Comparison of ENCODE assay signal across 27 cellular contexts in the genomic region with DNA sequence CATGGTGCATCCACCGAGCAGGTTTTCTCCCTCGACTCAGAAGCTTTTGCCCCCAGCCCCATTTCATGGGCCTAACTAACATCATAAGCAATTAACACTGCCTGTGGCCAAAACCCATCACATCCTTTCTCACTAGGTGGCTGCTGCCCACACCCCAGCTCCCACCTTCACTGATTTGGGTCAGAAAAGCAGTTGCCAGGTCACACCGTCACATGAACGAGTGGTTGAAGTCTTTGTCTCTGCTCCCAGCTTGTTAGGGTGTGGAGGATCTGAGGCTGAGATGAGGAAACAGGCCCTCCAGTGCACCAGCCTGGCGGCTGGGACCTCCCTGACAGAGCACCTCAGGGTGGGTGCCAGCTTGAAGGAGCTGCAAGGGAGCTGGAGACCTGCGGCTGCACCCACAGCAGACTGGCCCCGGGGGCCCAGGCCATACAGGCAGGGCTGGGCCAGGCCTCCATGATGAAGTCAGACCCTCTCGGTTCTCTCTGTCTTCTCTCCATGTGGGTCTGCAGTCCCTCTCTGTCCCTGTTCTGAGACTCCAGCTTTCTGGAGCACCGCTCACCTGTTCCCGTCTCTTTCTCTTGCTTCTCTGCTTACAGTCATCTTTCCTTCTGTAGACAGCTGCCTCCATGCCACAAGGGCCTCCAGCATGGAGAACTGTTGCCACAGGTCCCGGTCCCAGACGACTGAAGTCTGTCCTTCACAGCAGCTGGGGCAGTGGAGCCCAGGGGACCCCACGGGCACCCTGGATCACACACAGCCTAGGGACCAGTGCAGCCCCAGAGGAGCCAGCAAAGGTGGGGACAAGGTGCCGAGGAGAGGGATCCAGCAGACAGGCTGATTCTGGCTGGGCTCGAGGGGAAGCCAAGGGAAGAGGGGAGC. TPM values are rescaled to one million over a fixed set of nuclear protein-coding genes. Genes with fewer than 3 reads are reported as not detected.
DNase-seq lines count a peak whose midpoint lies in the region; ATAC-seq and TF ChIP-seq lines count a peak whose summit lies in the region.
"Had no signal": no experiment of that assay in that cellular context is flagged by ENCODE, and none has a peak within 500 bp of the region (broad histone marks: within the 10 kb centered on the region; RNA-seq: fewer than 3 reads in every experiment).

No MANE protein-coding gene starts in this region.

- no peak overlapping the region for H2BK12ac ChIP-seq in neuronal stem cell (ENCODE audit: low read length)

- H2BK120ac ChIP-seq in neuronal stem cell (ENCODE audit: low read depth, low read length) = no peak overlapping the region

- no peak for TF ChIP-seq CTCF in endodermal cell (conservative IDR thresholded peaks at IDR 0.05)
- no peak for TF ChIP-seq CTCF in upper lobe of left lung (IDR thresholded peaks at IDR 0.05)

- no peak overlapping the region for H2BK5ac ChIP-seq in neuronal stem cell (ENCODE audit: low read length)

- no peak overlapping the region for H3K4ac ChIP-seq in neuronal stem cell (ENCODE audit: low read length)

- no peak overlapping the region for H3K27ac Mint-ChIP-seq in activated naive CD8-positive, alpha-beta T cell treated with anti-CD3 and anti-CD28 coated beads, Interleukin-2, amount 10 ng/mL, durations not matched to agents 7 days and 5 days
- H3K27ac Mint-ChIP-seq in activated naive CD8-positive, alpha-beta T cell treated with anti-CD3 and anti-CD28 coated beads for 36 hours = no peak overlapping the region
- H3K27ac Mint-ChIP-seq in endodermal cell = no peak overlapping the region
- H3K27ac Mint-ChIP-seq in CD4-positive, alpha-beta memory T cell = no peak overlapping the region
- H3K27ac Mint-ChIP-seq: CD8-positive, alpha-beta memory T cell; H9; stimulated activated naive CD8-positive, alpha-beta T cell treated with anti-CD3 and anti-CD28 coated beads, Interleukin-15, Interleukin-2, amounts not matched to agents 100 ng/mL and 50 ng/mL, for 24 hours; T-helper 2 cell treated with Interferon-gamma antibody and Interleukin-4, amounts not matched to agents 5 μg/mL and 100 μg/mL, for 36 hours had no signal

- no peak overlapping the region for H2AFZ ChIP-seq in neuronal stem cell (ENCODE audit: low read length)

- no peak for ATAC-seq in activated naive CD8-positive, alpha-beta T cell treated with anti-CD3 and anti-CD28 coated beads, Interleukin-2, amount 10 ng/mL, durations not matched to agents 7 days and 5 days (ENCODE audit: low read depth)
- ATAC-seq in upper lobe of left lung (ENCODE audit: low FRiP score in 2 of 2) (no peak), HG03196 (IDR thresholded peaks at IDR 0.05; ENCODE audit: unreplicated experiment) (no peak)
- ATAC-seq: right cardiac atrium had no signal

- peak overlapping the region; percentile 14 for H3K23ac ChIP-seq in neuronal stem cell (ENCODE audit: low read depth, low read length, poor library complexity)

- H3K27me3 Mint-ChIP-seq in activated naive CD8-positive, alpha-beta T cell treated with anti-CD3 and anti-CD28 coated beads, Interleukin-2, amount 10 ng/mL, durations not matched to agents 7 days and 5 days = peaks cover 18% of the 10 kb centered on the region
- peaks cover 15% of the 10 kb centered on the region for H3K27me3 Mint-ChIP-seq in activated naive CD8-positive, alpha-beta T cell treated with anti-CD3 and anti-CD28 coated beads for 36 hours
- peaks cover 70% of the 10 kb centered on the region for H3K27me3 Mint-ChIP-seq in endodermal cell (ENCODE audit: insufficient read depth)
- H3K27me3 Mint-ChIP-seq in CD4-positive, alpha-beta memory T cell = peaks cover 4 to 13% of the 10 kb centered on the region in 2 donors

- H3K4me3 Mint-ChIP-seq in activated naive CD8-positive, alpha-beta T cell treated with anti-CD3 and anti-CD28 coated beads, Interleukin-2, amount 10 ng/mL, durations not matched to agents 7 days and 5 days = no peak overlapping the region
- no peak overlapping the region for H3K4me3 Mint-ChIP-seq in activated naive CD8-positive, alpha-beta T cell treated with anti-CD3 and anti-CD28 coated beads for 36 hours
- H3K4me3 Mint-ChIP-seq in endodermal cell = no peak overlapping the region
- no peak overlapping the region for H3K4me3 Mint-ChIP-seq in CD4-positive, alpha-beta memory T cell
- H3K4me3 Mint-ChIP-seq: CD8-positive, alpha-beta memory T cell; H9; stimulated activated naive CD8-positive, alpha-beta T cell treated with anti-CD3 and anti-CD28 coated beads, Interleukin-15, Interleukin-2, amounts not matched to agents 100 ng/mL and 50 ng/mL, for 24 hours; T-helper 2 cell treated with Interferon-gamma antibody and Interleukin-4, amounts not matched to agents 5 μg/mL and 100 μg/mL, for 36 hours had no signal

- H3K4me2 ChIP-seq in neuronal stem cell (ENCODE audit: insufficient read depth, low read length, poor library complexity, severe bottlenecking) = no peak overlapping the region

- H3K4me1 Mint-ChIP-seq in activated naive CD8-positive, alpha-beta T cell treated with anti-CD3 and anti-CD28 coated beads, Interleukin-2, amount 10 ng/mL, durations not matched to agents 7 days and 5 days = no peaks in the 10 kb centered on the region
- no peaks in the 10 kb centered on the region for H3K4me1 Mint-ChIP-seq in activated naive CD8-positive, alpha-beta T cell treated with anti-CD3 and anti-CD28 coated beads for 36 hours
- H3K4me1 Mint-ChIP-seq in endodermal cell = no peaks in the 10 kb centered on the region
- H3K4me1 Mint-ChIP-seq in CD4-positive, alpha-beta memory T cell = no peaks in the 10 kb centered on the region
- H3K4me1 Mint-ChIP-seq: CD8-positive, alpha-beta memory T cell had no signal

- no peak for TF ChIP-seq EP300 in upper lobe of left lung (IDR thresholded peaks at IDR 0.05)

- H3K9ac ChIP-seq in endodermal cell (ENCODE audit: extremely low read depth, low read length, poor library complexity, severe bottlenecking) = no peak overlapping the region
- no peak overlapping the region for H3K9ac ChIP-seq in neuronal stem cell (ENCODE audit: low read depth, low read length, poor library complexity)

- no peaks in the 10 kb centered on the region for H3K9me3 Mint-ChIP-seq in activated naive CD8-positive, alpha-beta T cell treated with anti-CD3 and anti-CD28 coated beads, Interleukin-2, amount 10 ng/mL, durations not matched to agents 7 days and 5 days
- H3K9me3 Mint-ChIP-seq in activated naive CD8-positive, alpha-beta T cell treated with anti-CD3 and anti-CD28 coated beads for 36 hours = no peaks in the 10 kb centered on the region
- no peaks in the 10 kb centered on the region for H3K9me3 Mint-ChIP-seq in endodermal cell
- H3K9me3 Mint-ChIP-seq in CD4-positive, alpha-beta memory T cell = peaks cover 0 to 6% (median 3%) of the 10 kb centered on the region in 8 donors
- H3K9me3 Mint-ChIP-seq: T-helper 2 cell treated with Interferon-gamma antibody and Interleukin-4, amounts not matched to agents 5 μg/mL and 100 μg/mL, for 36 hours had no signal

- no peaks in the 10 kb centered on the region for H3K36me3 ChIP-seq in endodermal cell (ENCODE audit: control insufficient read depth, insufficient read depth, low read length)
- H3K36me3 ChIP-seq in neuronal stem cell (replicated peaks in 1 of 2; ENCODE audit: control insufficient read depth in 2 of 2, insufficient read depth in 2 of 2, low read length in 2 of 2) = no peaks in the 10 kb centered on the region
- H3K36me3 ChIP-seq in upper lobe of left lung = no peaks in the 10 kb centered on the region
- H3K36me3 ChIP-seq in CD4-positive, alpha-beta memory T cell (ENCODE audit: insufficient read depth, low read length) = no peaks in the 10 kb centered on the region
- H3K36me3 ChIP-seq: breast epithelium, esophagus squamous epithelium, WERI-Rb-1 had no signal

- H2AK5ac ChIP-seq in neuronal stem cell (ENCODE audit: low read depth, low read length) = no peak overlapping the region

- CTCF ChIA-PET in CD4-positive, alpha-beta memory T cell (lab: Charles Lee; ENCODE audit: partially characterized antibody) = no interaction called here

- H3K18ac ChIP-seq in neuronal stem cell (ENCODE audit: low read length) = no peak overlapping the region

- H3K27ac ChIP-seq in endodermal cell (ENCODE audit: low read depth, low read length) (no peak overlapping the region), neuronal stem cell (replicated peaks; ENCODE audit: low read length) (no peak overlapping the region), upper lobe of left lung (no peak overlapping the region)
- H3K27ac ChIP-seq in CD4-positive, alpha-beta memory T cell (ENCODE audit: low read depth, low read length) = no peak overlapping the region
- H3K27ac ChIP-seq: breast epithelium, esophagus squamous epithelium, SK-N-MC, WERI-Rb-1 had no signal

- no peaks in the 10 kb centered on the region for H3K36me3 Mint-ChIP-seq in activated naive CD8-positive, alpha-beta T cell treated with anti-CD3 and anti-CD28 coated beads, Interleukin-2, amount 10 ng/mL, durations not matched to agents 7 days and 5 days
- H3K36me3 Mint-ChIP-seq in activated naive CD8-positive, alpha-beta T cell treated with anti-CD3 and anti-CD28 coated beads for 36 hours = no peaks in the 10 kb centered on the region
- H3K36me3 Mint-ChIP-seq in endodermal cell (ENCODE audit: low read depth) = no peaks in the 10 kb centered on the region
- no peaks in the 10 kb centered on the region for H3K36me3 Mint-ChIP-seq in CD4-positive, alpha-beta memory T cell
- H3K36me3 Mint-ChIP-seq: CD8-positive, alpha-beta memory T cell had no signal

- no peak for TF ChIP-seq POLR2A in upper lobe of left lung (IDR thresholded peaks at IDR 0.05)

- H4K8ac ChIP-seq in neuronal stem cell (ENCODE audit: low read depth, low read length) = no peak overlapping the region

- intact Hi-C loops in CD4-positive, alpha-beta memory T cell (cut with micrococcal nuclease) = loop anchor here (10.0 kb wide), 1 partner anchor 49 kb away; no protein-coding TSS in a partner anchor

- no peak overlapping the region for H2BK15ac ChIP-seq in neuronal stem cell (ENCODE audit: low read length)

- H3K4me1 ChIP-seq in endodermal cell (ENCODE audit: control insufficient read depth, insufficient read depth, low read length) (no peaks in the 10 kb centered on the region), neuronal stem cell (ENCODE audit: control insufficient read depth in 2 of 2, insufficient read depth in 1 of 2, low read depth in 1 of 2, low read length in 2 of 2) (peaks cover 7 to 25% of the 10 kb centered on the region in 2 donors), upper lobe of left lung (peaks cover 26 to 35% (median 30%) of the 10 kb centered on the region in 4 donors)
- no peaks in the 10 kb centered on the region for H3K4me1 ChIP-seq in CD4-positive, alpha-beta memory T cell (ENCODE audit: insufficient read depth, low read length)

- H3K27me3 ChIP-seq in endodermal cell (ENCODE audit: control insufficient read depth, insufficient read depth, low read length, poor library complexity, severe bottlenecking) = peaks cover 30% of the 10 kb centered on the region
- peaks cover under 1 to 20% (median 18%) of the 10 kb centered on the region in 3 experiments for H3K27me3 ChIP-seq in neuronal stem cell (ENCODE audit: control insufficient read depth in 3 of 3, insufficient read depth in 3 of 3, low read depth in 1 of 3, low read length in 3 of 3)
- H3K27me3 ChIP-seq in upper lobe of left lung = no peaks in the 10 kb centered on the region
- no peaks in the 10 kb centered on the region for H3K27me3 ChIP-seq in CD4-positive, alpha-beta memory T cell (ENCODE audit: insufficient read depth, low read length)

- peak; percentile 22 for DNase-seq in activated naive CD8-positive, alpha-beta T cell treated with anti-CD3 and anti-CD28 coated beads, Interleukin-2, amount 10 ng/mL, durations not matched to agents 7 days and 5 days
- DNase-seq in activated naive CD8-positive, alpha-beta T cell treated with anti-CD3 and anti-CD28 coated beads for 36 hours = no peak
- DNase-seq in endodermal cell (peak; percentile 35), neuronal stem cell (ENCODE audit: low spot score) (no peak), upper lobe of left lung (peak; percentile 11 to 44), HK-2 (ENCODE audit: unreplicated experiment) (no peak)
- DNase-seq in CD4-positive, alpha-beta memory T cell = no peak
- DNase-seq: activated CD4-positive, alpha-beta T cell treated with anti-CD3 and anti-CD28 coated beads, Interleukin-2, amount 50 U/mL, for 48 hours; activated gamma-delta T cell; CD8-positive, alpha-beta memory T cell; cortex of kidney; esophagus squamous epithelium; hypothalamus; IMR-90; mammary epithelial cell; NCI-H1092; NCI-H187 treated with DMSO at 0.1 percent for 48 hours; NCI-H69; trophoblast cell; WERI-Rb-1 had no signal

- H4K91ac ChIP-seq in neuronal stem cell (ENCODE audit: low read depth, low read length, poor library complexity) = no peak overlapping the region

- POLR2A ChIA-PET in activated naive CD8-positive, alpha-beta T cell treated with anti-CD3 and anti-CD28 coated beads, Interleukin-2, amount 10 ng/mL, durations not matched to agents 7 days and 5 days (lab: Charles Lee) = no interaction called here
- POLR2A ChIA-PET in CD4-positive, alpha-beta memory T cell (lab: Charles Lee; ENCODE audit: partially characterized antibody) = no interaction called here

- H3K4me3 ChIP-seq in endodermal cell (ENCODE audit: low read length) (no peak overlapping the region), neuronal stem cell (ENCODE audit: low read length in 2 of 2) (no peak overlapping the region), upper lobe of left lung (no peak overlapping the region)
- no peak overlapping the region for H3K4me3 ChIP-seq in CD4-positive, alpha-beta memory T cell (ENCODE audit: low read length in 2 of 2)
- H3K4me3 ChIP-seq: breast epithelium, esophagus squamous epithelium, SK-N-MC had no signal

- H3K9me3 ChIP-seq in endodermal cell (ENCODE audit: control insufficient read depth, low read length) (no peaks in the 10 kb centered on the region), neuronal stem cell (replicated peaks in 1 of 2; ENCODE audit: control insufficient read depth in 2 of 2, insufficient read depth in 1 of 2, low read depth in 1 of 2, low read length in 2 of 2) (peaks cover 4% of the 10 kb centered on the region in 2 donors), upper lobe of left lung (no peaks in the 10 kb centered on the region)
- no peaks in the 10 kb centered on the region for H3K9me3 ChIP-seq in CD4-positive, alpha-beta memory T cell (ENCODE audit: control insufficient read depth in 1 of 2, low read length in 2 of 2)
- H3K9me3 ChIP-seq: breast epithelium, esophagus squamous epithelium had no signal

- H3K14ac ChIP-seq in neuronal stem cell (ENCODE audit: low read length) = no peak overlapping the region

- H3K79me1 ChIP-seq in neuronal stem cell (ENCODE audit: low read depth, low read length) = no peaks in the 10 kb centered on the region

- 88 to 96% methylated on average over 8 to 15 of the region's 15 CpGs for WGBS in endodermal cell (ENCODE audit: insufficient coverage in 1 of 2, insufficient read length in 1 of 2), 2 experiments
- no CpG with 5 or more reads among the region's 15 CpGs for WGBS in neuronal stem cell (ENCODE audit: extremely low coverage in 2 of 2, insufficient read length in 2 of 2, insufficient replicate concordance in 1 of 2), 2 donors
- 90 to 94% methylated on average over 13 to 15 of the region's 15 CpGs for WGBS in upper lobe of left lung, 2 donors

RNA-seq across cellular contexts. Expression of a gene that starts 13.8 kb away (rescaled TPM):
- 10 to 100 TPM; 14.1 to 15.7 TPM for total RNA-seq in activated naive CD8-positive, alpha-beta T cell treated with anti-CD3 and anti-CD28 coated beads, Interleukin-2, amount 10 ng/mL, durations not matched to agents 7 days and 5 days
- 1 to 10 TPM; 6.1 to 7.4 TPM for total RNA-seq in activated naive CD8-positive, alpha-beta T cell treated with anti-CD3 and anti-CD28 coated beads for 36 hours
- total RNA-seq in endodermal cell (10 to 100 TPM; 20.7 to 26.7 TPM), upper lobe of left lung (10 to 100 TPM; 28.6 to 81.7 (median 44.8) TPM)
- 21.7 TPM for polyA plus RNA-seq in endodermal cell (2013, experiment 1 of 2)
- 20.9 TPM for polyA plus RNA-seq in endodermal cell (2013, experiment 2 of 2)
- 13.4 TPM for polyA plus RNA-seq in neuronal stem cell (2013, experiment 1 of 2)
- polyA plus RNA-seq in neuronal stem cell (2013, experiment 2 of 2) = 13.7 TPM
- total RNA-seq in CD4-positive, alpha-beta memory T cell = 10 to 100 TPM; 18.9 to 19.3 TPM
- 1 to 10 TPM in 1 of 2 donors, under 1 TPM in 1; 0.61 to 2.7 TPM for polyA plus RNA-seq in CD4-positive, alpha-beta memory T cell

Comparison
In these comparisons a context has a peak if more than half of its experiments do, and no peak if none do; other contexts are left out.
1. DNase-seq: peak in activated naive CD8-positive, alpha-beta T cell treated with anti-CD3 and anti-CD28 coated beads, Interleukin-2, amount 10 ng/mL, durations not matched to agents 7 days and 5 days (single experiment), endodermal cell (single experiment) and upper lobe of left lung (2 of 2); none in activated naive CD8-positive, alpha-beta T cell treated with anti-CD3 and anti-CD28 coated beads for 36 hours (single experiment), neuronal stem cell (single experiment), CD4-positive, alpha-beta memory T cell (0 of 5) and HK-2 (single experiment).